20 cellular contexts compared by ENCODE assay signal in the genomic region with DNA sequence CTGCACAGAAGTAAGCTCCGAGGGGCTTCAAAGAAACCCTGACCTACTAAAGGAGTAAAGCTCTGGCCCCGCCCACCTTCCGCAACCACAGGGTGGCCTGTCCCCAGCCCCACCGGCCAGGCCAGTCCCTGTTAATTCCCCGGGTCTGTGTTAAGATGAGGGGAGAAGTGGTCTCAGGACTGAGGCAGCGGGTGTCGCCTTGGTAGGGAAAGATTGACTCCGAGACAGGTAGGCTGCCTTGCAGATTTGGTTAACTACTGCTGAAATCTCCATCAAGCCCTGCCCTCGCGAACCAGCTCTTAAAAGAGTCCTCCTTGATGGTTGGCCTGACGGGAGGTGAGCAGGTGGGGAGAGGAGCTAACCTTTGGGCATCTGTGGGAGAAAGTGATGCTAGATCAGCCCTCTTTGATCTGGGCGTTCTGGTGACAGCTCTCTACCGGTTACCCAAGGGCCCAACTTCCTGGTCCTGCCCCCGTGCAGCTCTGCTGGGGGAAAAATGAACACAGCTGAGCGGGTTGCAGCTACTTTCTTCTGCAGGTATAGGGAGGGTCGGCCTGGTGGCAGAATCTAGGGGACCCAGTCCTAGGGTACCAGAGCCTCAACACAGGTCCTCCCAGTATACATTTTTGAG. TPM values are rescaled to one million over a fixed set of nuclear protein-coding genes. Genes with fewer than 3 reads are reported as not detected.
DNase-seq lines count a peak whose midpoint lies in the region; TF ChIP-seq lines count a peak whose summit lies in the region.
"Had no signal": no experiment of that assay in that cellular context is flagged by ENCODE, and none has a peak within 500 bp of the region (broad histone marks: within the 10 kb centered on the region; RNA-seq: fewer than 3 reads in every experiment).

No MANE protein-coding gene starts in this region.

- peaks cover 11% of the 10 kb centered on the region for H3K27me3 Mint-ChIP-seq in MCF 10A (ENCODE audit: insufficient read depth, unreplicated experiment)

- no peak overlapping the region for H3K27ac Mint-ChIP-seq in MCF 10A (ENCODE audit: low read depth, unreplicated experiment)
- H3K27ac Mint-ChIP-seq: activated CD4-positive, alpha-beta memory T cell treated with anti-CD3 and anti-CD28 coated beads, Interleukin-2, amount 10 ng/mL, durations not matched to agents 7 days and 5 days; activated T-helper 1 cell treated with anti-CD3 and anti-CD28 coated beads, Interleukin-12 subunit alpha, Interleukin-12 subunit beta, Interleukin-2, Interleukin-4 antibody, amounts not matched to agents 30 ng/mL and 10 ng/mL and 1 ng/mL, durations not matched to agents 14 hours and 24 hours and 36 hours; naive thymus-derived CD8-positive, alpha-beta T cell had no signal

- H3K4me3 ChIP-seq in breast epithelium (no peak overlapping the region), dorsolateral prefrontal cortex (peak overlapping the region in 58 of 59 donors; percentile 20 to 77 (median 60)), skeletal muscle satellite cell (ENCODE audit: low read length) (peak overlapping the region; percentile 97), ascending aorta (no peak overlapping the region)
- H3K4me3 ChIP-seq: colonic mucosa, esophagus squamous epithelium, GM12878 had no signal

- H3K27ac ChIP-seq in breast epithelium (no peak overlapping the region), dorsolateral prefrontal cortex (peak overlapping the region in 15 of 59 donors; percentile 0 to 88 (median 73)), ascending aorta (no peak overlapping the region)
- H3K27ac ChIP-seq: A549, colonic mucosa, esophagus squamous epithelium, transverse colon had no signal

- H3K9me3 Mint-ChIP-seq in MCF 10A (ENCODE audit: unreplicated experiment): no peaks in the 10 kb centered on the region
- H3K9me3 Mint-ChIP-seq: activated CD4-positive, alpha-beta memory T cell treated with anti-CD3 and anti-CD28 coated beads, Interleukin-2, amount 10 ng/mL, durations not matched to agents 7 days and 5 days; activated T-helper 1 cell treated with anti-CD3 and anti-CD28 coated beads, Interleukin-12 subunit alpha, Interleukin-12 subunit beta, Interleukin-2, Interleukin-4 antibody, amounts not matched to agents 30 ng/mL and 10 ng/mL and 1 ng/mL, durations not matched to agents 14 hours and 24 hours and 36 hours had no signal

- POLR2A ChIA-PET in MCF 10A (lab: Yijun Ruan, JAX): interaction anchor here (0.6 kb wide), 1 partner anchor 586 kb away, joined by 3 read pairs; no protein-coding TSS in a partner anchor

- peak overlapping the region; percentile 99 for H3K4me2 ChIP-seq in skeletal muscle satellite cell (ENCODE audit: low read length)

- H3K4me1 ChIP-seq in breast epithelium (peaks cover 0 to 6% of the 10 kb centered on the region in 2 donors), skeletal muscle satellite cell (ENCODE audit: control insufficient read depth, insufficient read depth, low read length) (peaks cover 28% of the 10 kb centered on the region), ascending aorta (peaks cover 0 to 11% of the 10 kb centered on the region in 2 donors)
- H3K4me1 ChIP-seq: A549, colonic mucosa had no signal

- peaks cover 0 to 50% of the 10 kb centered on the region in 2 donors for H3K27me3 ChIP-seq in breast epithelium
- H3K27me3 ChIP-seq in dorsolateral prefrontal cortex: peaks cover 0 to 67% (median 29%) of the 10 kb centered on the region in 45 donors
- H3K27me3 ChIP-seq in skeletal muscle satellite cell (ENCODE audit: control insufficient read depth, insufficient read depth, low read length): peaks cover 4% of the 10 kb centered on the region
- peaks cover 19% of the 10 kb centered on the region for H3K27me3 ChIP-seq in ascending aorta

- no TSS peak for BruUV-seq in MCF 10A (replicated peaks; lab: Mats Ljungman, UMichigan)

- TF ChIP-seq CTCF in MCF 10A (IDR thresholded peaks at IDR 0.05; ENCODE audit: unreplicated experiment) (no peak), breast epithelium (IDR thresholded peaks at IDR 0.05) (no peak), dorsolateral prefrontal cortex (IDR thresholded peaks at IDR 0.05 in 54 of 56, conservative IDR thresholded peaks at IDR 0.05 in 2 of 56; ENCODE audit: low read depth in 1 of 56, partially characterized antibody in 56 of 56) (no peak), ascending aorta (IDR thresholded peaks at IDR 0.05) (no peak)

- H3K36me3 ChIP-seq in breast epithelium (no peaks in the 10 kb centered on the region), skeletal muscle satellite cell (ENCODE audit: insufficient read depth, low read length) (peaks cover 8% of the 10 kb centered on the region), ascending aorta (no peaks in the 10 kb centered on the region)
- H3K36me3 ChIP-seq: colonic mucosa, esophagus squamous epithelium, transverse colon had no signal

- H3K9ac ChIP-seq in skeletal muscle satellite cell (ENCODE audit: low read depth, low read length): peak overlapping the region; percentile 95

- no peaks in the 10 kb centered on the region for H3K36me3 Mint-ChIP-seq in MCF 10A (ENCODE audit: insufficient read depth, unreplicated experiment)
- H3K36me3 Mint-ChIP-seq: CD4-positive, alpha-beta memory T cell; naive thymus-derived CD8-positive, alpha-beta T cell had no signal

- CTCF ChIA-PET in MCF 10A (lab: Yijun Ruan, JAX): interaction anchor here (0.6 to 0.7 kb wide), 2 partner anchors 17 to 202 kb away, joined by 3 read pairs; no protein-coding TSS in a partner anchor

- intact Hi-C loops in MCF 10A (cut with micrococcal nuclease) (no loop called here), breast epithelium (cut with DNase I; ENCODE audit: low total_unique reads) (no loop called here), dorsolateral prefrontal cortex (cut with DNase I) (no loop called here), ascending aorta (cut with DNase I) (no loop called here)

- no peaks in the 10 kb centered on the region for H3K9me3 ChIP-seq in breast epithelium
- H3K9me3 ChIP-seq in skeletal muscle satellite cell (replicated peaks; ENCODE audit: low read length): no peaks in the 10 kb centered on the region
- H3K9me3 ChIP-seq in ascending aorta: no peaks in the 10 kb centered on the region
- H3K9me3 ChIP-seq: A549, colonic mucosa, esophagus squamous epithelium, transverse colon had no signal

- no peaks in the 10 kb centered on the region for H3K4me1 Mint-ChIP-seq in MCF 10A (ENCODE audit: insufficient read depth, unreplicated experiment)

- no peak for DNase-seq in MCF 10A (ENCODE audit: unreplicated experiment)
- DNase-seq in breast epithelium (ENCODE audit: low spot score in 2 of 2): no peak
- DNase-seq in dorsolateral prefrontal cortex: no peak
- peak; percentile 22 for DNase-seq in kidney tubule cell (ENCODE audit: low spot score)
- DNase-seq in ureter (ENCODE audit: low spot score): no peak
- no peak for DNase-seq in ascending aorta (ENCODE audit: low spot score in 2 of 2)
- DNase-seq in pons (ENCODE audit: low spot score): no peak
- DNase-seq: activated CD4-positive, alpha-beta memory T cell treated with anti-CD3 and anti-CD28 coated beads, Interleukin-2, amount 10 ng/mL, durations not matched to agents 7 days and 5 days; CD4-positive, alpha-beta memory T cell; colonic mucosa; EL; esophagus squamous epithelium; MM.1S; naive thymus-derived CD8-positive, alpha-beta T cell; NCI-H187 treated with DMSO at 0.1 percent for 48 hours; transverse colon had no signal

- peak overlapping the region; percentile 81 for H3K4me3 Mint-ChIP-seq in MCF 10A (ENCODE audit: unreplicated experiment)
- H3K4me3 Mint-ChIP-seq: activated CD4-positive, alpha-beta memory T cell treated with anti-CD3 and anti-CD28 coated beads, Interleukin-2, amount 10 ng/mL, durations not matched to agents 7 days and 5 days; activated T-helper 1 cell treated with anti-CD3 and anti-CD28 coated beads, Interleukin-12 subunit alpha, Interleukin-12 subunit beta, Interleukin-2, Interleukin-4 antibody, amounts not matched to agents 30 ng/mL and 10 ng/mL and 1 ng/mL, durations not matched to agents 14 hours and 24 hours and 36 hours; CD4-positive, alpha-beta memory T cell; naive thymus-derived CD8-positive, alpha-beta T cell had no signal

- TF ChIP-seq POLR2A in breast epithelium (IDR thresholded peaks at IDR 0.05): no peak

RNA-seq across cellular contexts. Expression of a gene that starts 2.8 kb away (rescaled TPM):
- total RNA-seq in MCF 10A (2022) (6.8 and 8.0 TPM in 2 replicates), breast epithelium (1 to 10 TPM in 1 of 3 donors, under 1 TPM in 1, not detected in 1; 0.33 to 4.1 TPM), dorsolateral prefrontal cortex (10 to 100 TPM; 11.3 to 59.4 (median 39.6) TPM), ureter (0.52 TPM), ascending aorta (8.9 TPM)
- under 0.01 and 3.1 TPM in 2 replicates for total RNA-seq in skeletal muscle satellite cell (2012; rRNA removed)
- total RNA-seq: CD4-positive, alpha-beta memory T cell; naive thymus-derived CD8-positive, alpha-beta T cell had no signal

Comparison
In these comparisons a context has a peak if more than half of its experiments do, and no peak if none do; other contexts are left out.
1. H3K4me3 ChIP-seq: peak in dorsolateral prefrontal cortex (58 of 59) and skeletal muscle satellite cell (single experiment); none in breast epithelium (0 of 3) and ascending aorta (0 of 2).